Comparison of ENCODE assay signal across 22 cellular contexts in genomic region chr5:14510880-14511279, GRCh38.
"Had no signal": no experiment of that assay in that cellular context is flagged by ENCODE, and none has a peak within 500 bp of the region (broad histone marks: within the 10 kb centered on the region; RNA-seq: fewer than 3 reads in every experiment).

No MANE protein-coding gene starts in this region.

- H3K36me3 ChIP-seq: ovary had no signal

- H3K9me3 ChIP-seq: ovary, sigmoid colon, thyroid gland, upper lobe of left lung had no signal

- H3K4me1 ChIP-seq: sigmoid colon, thyroid gland, upper lobe of left lung had no signal

- H3K27me3 ChIP-seq: ovary, sigmoid colon, thyroid gland, upper lobe of left lung had no signal

- H3K4me3 ChIP-seq: ovary, sigmoid colon, thyroid gland, upper lobe of left lung had no signal

- H3K27ac ChIP-seq: ovary, sigmoid colon, thyroid gland, upper lobe of left lung had no signal

- DNase-seq: activated CD4-positive, alpha-beta memory T cell treated with anti-CD3 and anti-CD28 coated beads, Interleukin-2, amount 10 ng/mL, durations not matched to agents 7 days and 5 days; activated CD4-positive, alpha-beta T cell treated with anti-CD3 and anti-CD28 coated beads for 1 hour; activated CD4-positive, alpha-beta T cell treated with anti-CD3 and anti-CD28 coated beads, Interleukin-2, amount 10 ng/mL, durations not matched to agents 7 days and 5 days; activated CD8-positive, alpha-beta memory T cell treated with anti-CD3 and anti-CD28 coated beads, Interleukin-2, amount 50 U/mL, for 48 hours; activated gamma-delta T cell treated with Interleukin-2 at 50 U/mL for 16 hours; activated naive CD4-positive, alpha-beta T cell treated with anti-CD3 and anti-CD28 coated beads, Interleukin-2, amount 50 U/mL, for 16 hours; activated naive CD8-positive, alpha-beta T cell treated with anti-CD3 and anti-CD28 coated beads, Interleukin-2, amount 50 U/mL, for 24 hours; activated T-cell treated with anti-CD3 and anti-CD28 coated beads, Interleukin-2, amount 50 U/mL, for 4 hours; cortex of kidney; left colon; mammary epithelial cell; ovary; sigmoid colon; small intestine; stimulated activated CD4-positive, alpha-beta T cell treated with anti-CD3 and anti-CD28 coated beads, Interleukin-4, amount 100 ng/mL, for 24 hours; stimulated activated naive CD8-positive, alpha-beta T cell treated with anti-CD3 and anti-CD28 coated beads, Interleukin-15, amount 100 ng/mL, for 72 hours; T1000; upper lobe of left lung had no signal

- ATAC-seq: activated naive CD8-positive, alpha-beta T cell treated with anti-CD3 and anti-CD28 coated beads, Interleukin-2, amount 50 U/mL, for 24 hours; activated T-cell treated with anti-CD3 and anti-CD28 coated beads, Interleukin-2, amount 50 U/mL, for 4 hours; activated T-helper 17 cell treated with anti-CD3 and anti-CD28 coated beads, Interleukin-2, amount 50 U/mL, for 72 hours; left colon; stimulated activated effector memory CD8-positive, alpha-beta T cell treated with anti-CD3 and anti-CD28 coated beads, Interleukin-12 subunit alpha, Interleukin-12 subunit beta, amount 100 ng/mL, for 72 hours; stimulated activated naive CD8-positive, alpha-beta T cell treated with anti-CD3 and anti-CD28 coated beads, Interleukin-15, amount 100 ng/mL, for 72 hours; WTC11 had no signal
